Comparison of ENCODE assay signal across 11 cellular contexts in genomic region chr12:64701283-64701682, GRCh38. TPM values are rescaled to one million over a fixed set of nuclear protein-coding genes. Genes with fewer than 3 reads are reported as not detected.
DNase-seq lines count a peak whose midpoint lies in the region; ATAC-seq lines count a peak whose summit lies in the region.
"Had no signal": no experiment of that assay in that cellular context is flagged by ENCODE, and none has a peak within 500 bp of the region (broad histone marks: within the 10 kb centered on the region; RNA-seq: fewer than 3 reads in every experiment).

No MANE protein-coding gene starts in this region.

- H3K36me3 Mint-ChIP-seq in activated CD8-positive, alpha-beta memory T cell treated with anti-CD3 and anti-CD28 coated beads, Interleukin-2, amount 10 ng/mL, durations not matched to agents 7 days and 5 days = peaks cover 18% of the 10 kb centered on the region
- H3K36me3 Mint-ChIP-seq in stimulated activated memory B cell treated with anti-CD40 and anti-IgM and Interleukin-4, amounts not matched to agents 10 μg/mL and 1 μg/mL and 100 μg/mL, for 72 hours = peaks cover 44% of the 10 kb centered on the region

- peak overlapping the region; percentile 23 for H3K4me3 Mint-ChIP-seq in activated CD8-positive, alpha-beta memory T cell treated with anti-CD3 and anti-CD28 coated beads, Interleukin-2, amount 10 ng/mL, durations not matched to agents 7 days and 5 days
- H3K4me3 Mint-ChIP-seq in stimulated activated memory B cell treated with anti-CD40 and anti-IgM and Interleukin-4, amounts not matched to agents 10 μg/mL and 1 μg/mL and 100 μg/mL, for 72 hours = no peak overlapping the region
- H3K4me3 Mint-ChIP-seq: HFFc6 had no signal

- peak overlapping the region; percentile 80 for H3K27ac Mint-ChIP-seq in activated CD8-positive, alpha-beta memory T cell treated with anti-CD3 and anti-CD28 coated beads, Interleukin-2, amount 10 ng/mL, durations not matched to agents 7 days and 5 days
- H3K27ac Mint-ChIP-seq in stimulated activated memory B cell treated with anti-CD40 and anti-IgM and Interleukin-4, amounts not matched to agents 10 μg/mL and 1 μg/mL and 100 μg/mL, for 72 hours = peak overlapping the region; percentile 73
- H3K27ac Mint-ChIP-seq: HFFc6 had no signal

- H3K27me3 Mint-ChIP-seq in activated CD8-positive, alpha-beta memory T cell treated with anti-CD3 and anti-CD28 coated beads, Interleukin-2, amount 10 ng/mL, durations not matched to agents 7 days and 5 days = no peaks in the 10 kb centered on the region
- no peaks in the 10 kb centered on the region for H3K27me3 Mint-ChIP-seq in stimulated activated memory B cell treated with anti-CD40 and anti-IgM and Interleukin-4, amounts not matched to agents 10 μg/mL and 1 μg/mL and 100 μg/mL, for 72 hours

- CTCF ChIA-PET in activated CD8-positive, alpha-beta memory T cell treated with anti-CD3 and anti-CD28 coated beads, Interleukin-2, amount 10 ng/mL, durations not matched to agents 7 days and 5 days (lab: Charles Lee) = interaction anchor here (0.9 to 2.3 kb wide), 4 partner anchors 41 to 152 kb away, joined by 3 to 15 read pairs (median 4); no protein-coding TSS in a partner anchor

- DNase-seq in activated CD8-positive, alpha-beta memory T cell treated with anti-CD3 and anti-CD28 coated beads, Interleukin-2, amount 10 ng/mL, durations not matched to agents 7 days and 5 days = no peak
- DNase-seq in activated CD8-positive, alpha-beta memory T cell treated with anti-CD3 and anti-CD28 coated beads for 24 hours = no peak
- DNase-seq in NCI-H2107 (lab: John Stamatoyannopoulos, UW) (peak; percentile 47), dermis microvascular lymphatic vessel endothelial cell (ENCODE audit: low read depth in 2 of 2) (peak; percentile 16 to 33)
- DNase-seq: HFFc6; stimulated activated CD4-positive, alpha-beta T cell treated with anti-CD3 and anti-CD28 coated beads, Interleukin-12 subunit alpha, Interleukin-12 subunit beta, amount 100 ng/mL, for 4 hours had no signal

- H3K4me1 Mint-ChIP-seq in activated CD8-positive, alpha-beta memory T cell treated with anti-CD3 and anti-CD28 coated beads, Interleukin-2, amount 10 ng/mL, durations not matched to agents 7 days and 5 days = peaks cover 28% of the 10 kb centered on the region
- H3K4me1 Mint-ChIP-seq in stimulated activated memory B cell treated with anti-CD40 and anti-IgM and Interleukin-4, amounts not matched to agents 10 μg/mL and 1 μg/mL and 100 μg/mL, for 72 hours = peaks cover 28% of the 10 kb centered on the region

- ATAC-seq in activated CD8-positive, alpha-beta memory T cell treated with anti-CD3 and anti-CD28 coated beads, Interleukin-2, amount 10 ng/mL, durations not matched to agents 7 days and 5 days = no peak
- no peak for ATAC-seq in stimulated activated memory B cell treated with anti-CD40 and anti-IgM and Interleukin-4, amounts not matched to agents 10 μg/mL and 1 μg/mL and 100 μg/mL, for 72 hours
- ATAC-seq in HG03175 (IDR thresholded peaks at IDR 0.05; ENCODE audit: unreplicated experiment) (no peak), GM18498 (IDR thresholded peaks at IDR 0.05; ENCODE audit: unreplicated experiment) (no peak), GM19395 (IDR thresholded peaks at IDR 0.05; ENCODE audit: unreplicated experiment) (no peak)
- ATAC-seq: HepG2 had no signal

- H3K9me3 Mint-ChIP-seq in activated CD8-positive, alpha-beta memory T cell treated with anti-CD3 and anti-CD28 coated beads, Interleukin-2, amount 10 ng/mL, durations not matched to agents 7 days and 5 days (ENCODE audit: low read depth) = no peaks in the 10 kb centered on the region
- H3K9me3 Mint-ChIP-seq in stimulated activated memory B cell treated with anti-CD40 and anti-IgM and Interleukin-4, amounts not matched to agents 10 μg/mL and 1 μg/mL and 100 μg/mL, for 72 hours = no peaks in the 10 kb centered on the region
- H3K9me3 Mint-ChIP-seq: HFFc6 had no signal

RNA-seq across cellular contexts. Expression of gene GNS, which starts 57.9 kb away (rescaled TPM):
- 10 to 100 TPM; 24.1 to 25.4 TPM for total RNA-seq in activated CD8-positive, alpha-beta memory T cell treated with anti-CD3 and anti-CD28 coated beads, Interleukin-2, amount 10 ng/mL, durations not matched to agents 7 days and 5 days
- 287 and 409 TPM in 2 replicates for total RNA-seq in dermis microvascular lymphatic vessel endothelial cell

Comparison
In these comparisons a context has a peak if more than half of its experiments do, and no peak if none do; other contexts are left out.
1. DNase-seq: peak in NCI-H2107 (single experiment) and dermis microvascular lymphatic vessel endothelial cell (2 of 2); none in activated CD8-positive, alpha-beta memory T cell treated with anti-CD3 and anti-CD28 coated beads, Interleukin-2, amount 10 ng/mL, durations not matched to agents 7 days and 5 days (single experiment) and activated CD8-positive, alpha-beta memory T cell treated with anti-CD3 and anti-CD28 coated beads for 24 hours (single experiment).
2. RNA of gene GNS, which starts 57.9 kb away (total RNA-seq): 287 to 409 TPM in dermis microvascular lymphatic vessel endothelial cell; 24.1 to 25.4 TPM in activated CD8-positive, alpha-beta memory T cell treated with anti-CD3 and anti-CD28 coated beads, Interleukin-2, amount 10 ng/mL, durations not matched to agents 7 days and 5 days; every median in the first group is over 10 times any median in the second.